ENCODE assay signal across 17 cellular contexts in the genomic region with DNA sequence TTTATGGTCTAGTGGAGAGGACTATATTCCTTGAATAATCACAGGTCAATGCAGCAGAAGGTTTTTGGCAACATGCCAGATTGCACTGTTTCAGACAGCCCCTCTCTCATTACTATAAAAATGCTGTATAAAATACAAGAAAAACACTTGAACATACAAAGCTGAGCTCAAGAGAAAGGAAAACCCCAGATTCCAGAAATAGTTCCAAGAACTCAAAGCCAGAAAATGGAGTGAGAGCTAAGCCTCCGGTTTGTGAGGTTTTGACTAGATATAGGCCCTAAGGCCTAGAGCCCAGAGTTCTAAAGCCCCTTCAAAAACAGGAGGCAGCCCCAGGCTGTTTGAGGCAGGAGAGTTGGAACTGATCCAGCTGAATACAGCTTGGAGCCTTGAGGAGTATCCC. TPM values are rescaled to one million over a fixed set of nuclear protein-coding genes. Genes with fewer than 3 reads are reported as not detected.
DNase-seq lines count a peak whose midpoint lies in the region; ATAC-seq and TF ChIP-seq lines count a peak whose summit lies in the region.
"Had no signal": no experiment of that assay in that cellular context is flagged by ENCODE, and none has a peak within 500 bp of the region (broad histone marks: within the 10 kb centered on the region; RNA-seq: fewer than 3 reads in every experiment).

No MANE protein-coding gene starts in this region.

- no peaks in the 10 kb centered on the region for H3K36me3 ChIP-seq in endodermal cell (ENCODE audit: control insufficient read depth, insufficient read depth, low read length)
- H3K36me3 ChIP-seq: colonic mucosa had no signal

- peaks cover 3% of the 10 kb centered on the region for H3K4me1 ChIP-seq in endodermal cell (ENCODE audit: control insufficient read depth, insufficient read depth, low read length)
- H3K4me1 ChIP-seq: colonic mucosa had no signal

- peaks cover 14% of the 10 kb centered on the region for H3K4me1 Mint-ChIP-seq in endodermal cell

- no peak overlapping the region for H3K4me3 Mint-ChIP-seq in endodermal cell
- H3K4me3 Mint-ChIP-seq: CD4-positive, alpha-beta T cell; naive thymus-derived CD8-positive, alpha-beta T cell; stimulated activated effector memory CD8-positive, alpha-beta T cell treated with anti-CD3 and anti-CD28 coated beads, Interleukin-12 subunit alpha, Interleukin-12 subunit beta, amount 100 ng/mL, for 72 hours had no signal

- H3K4me3 ChIP-seq in endodermal cell (ENCODE audit: low read length) = no peak overlapping the region
- H3K4me3 ChIP-seq in retinal pigment epithelial cell (ENCODE audit: low read length) = no peak overlapping the region
- H3K4me3 ChIP-seq: colonic mucosa, PC-9 had no signal

- H3K27me3 Mint-ChIP-seq in endodermal cell (ENCODE audit: insufficient read depth) = no peaks in the 10 kb centered on the region
- H3K27me3 Mint-ChIP-seq: CD4-positive, alpha-beta T cell had no signal

- DNase-seq in GM03348 (ENCODE audit: low spot score) (peak; percentile 25), NCI-H2227 treated with DMSO at 0.1 percent for 48 hours (lab: John Stamatoyannopoulos, UW) (peak; percentile 42), endodermal cell (no peak), retinal pigment epithelial cell (ENCODE audit: low read depth) (peak; percentile 22), NCI-H1092 treated with DMSO at 0.1 percent for 48 hours (lab: John Stamatoyannopoulos, UW) (no peak), HUDEP-2 (lab: John Stamatoyannopoulos, UW; ENCODE audit: unreplicated experiment in 76 of 76) (no peak), AG08396 (ENCODE audit: low spot score) (no peak)
- DNase-seq: activated CD4-positive, alpha-beta T cell treated with anti-CD3 and anti-CD28 coated beads, Interleukin-2, amount 50 U/mL, for 4 hours; activated gamma-delta T cell; CD4-positive, alpha-beta T cell; colonic mucosa; foreskin melanocyte; naive thymus-derived CD8-positive, alpha-beta T cell; NCI-H146; PC-9 had no signal

- H3K27ac ChIP-seq in endodermal cell (ENCODE audit: low read depth, low read length) = peak overlapping the region; percentile 24
- H3K27ac ChIP-seq: colonic mucosa, PC-9 had no signal

- 91 to 100% methylated on average over 1 of the region's 1 CpG for WGBS in endodermal cell (ENCODE audit: insufficient coverage in 1 of 2, insufficient read length in 1 of 2), 2 experiments

- H3K27me3 ChIP-seq in endodermal cell (ENCODE audit: control insufficient read depth, insufficient read depth, low read length, poor library complexity, severe bottlenecking) = no peaks in the 10 kb centered on the region
- H3K27me3 ChIP-seq: colonic mucosa had no signal

- no peak overlapping the region for H3K9ac ChIP-seq in endodermal cell (ENCODE audit: extremely low read depth, low read length, poor library complexity, severe bottlenecking)

- H3K27ac Mint-ChIP-seq in endodermal cell = no peak overlapping the region
- H3K27ac Mint-ChIP-seq: CD4-positive, alpha-beta T cell; naive thymus-derived CD8-positive, alpha-beta T cell; stimulated activated effector memory CD8-positive, alpha-beta T cell treated with anti-CD3 and anti-CD28 coated beads, Interleukin-12 subunit alpha, Interleukin-12 subunit beta, amount 100 ng/mL, for 72 hours had no signal

- no peaks in the 10 kb centered on the region for H3K36me3 Mint-ChIP-seq in endodermal cell (ENCODE audit: low read depth)
- H3K36me3 Mint-ChIP-seq: naive thymus-derived CD8-positive, alpha-beta T cell; stimulated activated effector memory CD8-positive, alpha-beta T cell treated with anti-CD3 and anti-CD28 coated beads, Interleukin-12 subunit alpha, Interleukin-12 subunit beta, amount 100 ng/mL, for 72 hours had no signal

- H3K9me3 Mint-ChIP-seq in endodermal cell = no peaks in the 10 kb centered on the region
- H3K9me3 Mint-ChIP-seq: CD4-positive, alpha-beta T cell; naive thymus-derived CD8-positive, alpha-beta T cell; stimulated activated effector memory CD8-positive, alpha-beta T cell treated with anti-CD3 and anti-CD28 coated beads, Interleukin-12 subunit alpha, Interleukin-12 subunit beta, amount 100 ng/mL, for 72 hours had no signal

- no peaks in the 10 kb centered on the region for H3K9me3 ChIP-seq in endodermal cell (ENCODE audit: control insufficient read depth, low read length)
- H3K9me3 ChIP-seq: colonic mucosa had no signal

- TF ChIP-seq CTCF in endodermal cell (conservative IDR thresholded peaks at IDR 0.05) = no peak
- TF ChIP-seq CTCF in retinal pigment epithelial cell (conservative IDR thresholded peaks at IDR 0.05; ENCODE audit: low read depth, low read length) = no peak

- ATAC-seq in GM19395 (IDR thresholded peaks at IDR 0.05; ENCODE audit: unreplicated experiment) = no peak
- ATAC-seq: naive thymus-derived CD8-positive, alpha-beta T cell; stimulated activated effector memory CD8-positive, alpha-beta T cell treated with anti-CD3 and anti-CD28 coated beads, Interleukin-12 subunit alpha, Interleukin-12 subunit beta, amount 100 ng/mL, for 72 hours had no signal

RNA-seq across cellular contexts. Expression of gene ACTN1, which starts 29.3 kb away (rescaled TPM):
- 100 to 1,000 TPM; 190 to 275 TPM for total RNA-seq in endodermal cell
- polyA plus RNA-seq in endodermal cell (2013, experiment 1 of 2) = 115 TPM
- polyA plus RNA-seq in endodermal cell (2013, experiment 2 of 2) = 126 TPM

Comparison
In these comparisons a context has a peak if more than half of its experiments do, and no peak if none do; other contexts are left out.
1. DNase-seq: peak in GM03348 (single experiment), NCI-H2227 treated with DMSO at 0.1 percent for 48 hours (single experiment) and retinal pigment epithelial cell (single experiment); none in endodermal cell (single experiment), NCI-H1092 treated with DMSO at 0.1 percent for 48 hours (single experiment), HUDEP-2 (0 of 76) and AG08396 (single experiment).